In genomic region chr1:1540015-1540816, GRCh38 we compare ENCODE assay signal across 9 cellular contexts. TPM values are rescaled to one million over a fixed set of nuclear protein-coding genes. Genes with fewer than 3 reads are reported as not detected.
DNase-seq lines count a peak whose midpoint lies in the region; ATAC-seq, FAIRE-seq and TF ChIP-seq lines count a peak whose summit lies in the region.
"Had no signal": no experiment of that assay in that cellular context is flagged by ENCODE, and none has a peak within 500 bp of the region (broad histone marks: within the 10 kb centered on the region; RNA-seq: fewer than 3 reads in every experiment).

TMEM240 (minus strand) TSS chr1:1540624; CDS start chr1:1540346, 278 bp downstream.

- TF ChIP-seq CTCF in WERI-Rb-1 (IDR thresholded peaks at IDR 0.05; ENCODE audit: low read depth, low read length): no peak
- TF ChIP-seq CTCF in cardiac fibroblast (IDR thresholded peaks at IDR 0.05; ENCODE audit: low read depth, low read length): no peak
- TF ChIP-seq CTCF in PC-9 (conservative IDR thresholded peaks at IDR 0.05): no peak

- no peak within 1 kb of the TSS for H2AFZ ChIP-seq in PC-9

- no peak for ATAC-seq in GM18870 (IDR thresholded peaks at IDR 0.05; ENCODE audit: unreplicated experiment)

- DNase-seq in ELR (ENCODE audit: low read depth) (peak; percentile 74), WERI-Rb-1 (peak; percentile 89), cardiac fibroblast (ENCODE audit: low read depth in 2 of 2) (peak; percentile 74 to 87), smooth muscle cell of the brain vasculature (ENCODE audit: low read depth, low spot score) (peak; percentile 31), PC-9 (no peak), GM12892 (ENCODE audit: insufficient read length) (no peak)

- H3K4me2 ChIP-seq in PC-9: no peak within 1 kb of the TSS

- POLR2A ChIA-PET in PC-9 (lab: Charles Lee; ENCODE audit: unreplicated experiment): no interaction called here

- H3K36me3 ChIP-seq in WERI-Rb-1 (peaks cover 45% of the 10 kb centered on the region), iPS-20b (ENCODE audit: insufficient read depth, low read depth, low read length) (peaks cover 21% of the 10 kb centered on the region), PC-9 (ENCODE audit: low read depth) (0 out of 2 replicates have a peak, but pooled peaks cover 3% of the 10 kb centered on the region)

- H3K79me2 ChIP-seq in PC-9 (ENCODE audit: low read depth): no peaks in the 10 kb centered on the region

- H3F3A ChIP-seq in PC-9 (ENCODE audit: insufficient read depth, low read depth): peaks cover 33% of the 10 kb centered on the region

- TF ChIP-seq POLR2A in GM12892 (IDR thresholded peaks at IDR 0.05; ENCODE audit: low read depth, low read length): no peak

- peaks cover 20% of the 10 kb centered on the region; the same call in 1 of the 2 replicates for H4K20me1 ChIP-seq in PC-9 (ENCODE audit: insufficient read depth)

- H3K27me3 ChIP-seq in WERI-Rb-1 (ENCODE audit: insufficient read depth, low read depth, severe bottlenecking) (no peaks in the 10 kb centered on the region), iPS-20b (ENCODE audit: insufficient read depth, low read length) (no peaks in the 10 kb centered on the region), PC-9 (ENCODE audit: insufficient read depth, low read depth) (no peaks in the 10 kb centered on the region)

- H3K9me3 ChIP-seq in WERI-Rb-1 (ENCODE audit: severe bottlenecking) (no peaks in the 10 kb centered on the region), iPS-20b (ENCODE audit: insufficient read depth, low read depth, low read length) (no peaks in the 10 kb centered on the region), PC-9 (ENCODE audit: insufficient read depth, low read depth) (no peaks in the 10 kb centered on the region)

- H3K9ac ChIP-seq in iPS-20b (ENCODE audit: low read depth, low read length): peak within 1 kb of the TSS; percentile 78

- intact Hi-C loops in PC-9 (cut with micrococcal nuclease; ENCODE audit: unreplicated experiment): no loop called here

- CTCF ChIA-PET in PC-9 (lab: Charles Lee): no interaction called here

- H3K4me3 ChIP-seq in WERI-Rb-1 (ENCODE audit: low read depth, low read length) (peak within 1 kb of the TSS; percentile 45), cardiac fibroblast (replicated peaks in 1 of 2; ENCODE audit: low read depth in 2 of 2, low read length in 2 of 2) (peak within 1 kb of the TSS; percentile 54 to 55), iPS-20b (ENCODE audit: low read length) (peak within 1 kb of the TSS; percentile 79; the same call in 1 of the 2 replicates), PC-9 (no peak within 1 kb of the TSS)

- H3K9me2 ChIP-seq in PC-9 (ENCODE audit: insufficient read depth): no peaks in the 10 kb centered on the region

- H3K27ac ChIP-seq in WERI-Rb-1: peak within 1 kb of the TSS; percentile 66
- H3K27ac ChIP-seq in iPS-20b (ENCODE audit: low read length): no peak within 1 kb of the TSS
- H3K27ac ChIP-seq in PC-9: no peak within 1 kb of the TSS
- H3K27ac ChIP-seq: HL-60 had no signal

- no peak for FAIRE-seq in GM12892 (lab: Jason Lieb, UNC)

- H3K4me1 ChIP-seq in iPS-20b (ENCODE audit: insufficient read depth, low read length) (no peaks in the 10 kb centered on the region), PC-9 (replicated peaks; ENCODE audit: insufficient read depth) (no peaks in the 10 kb centered on the region)

- BruUV-seq in PC-9 (replicated peaks; lab: Mats Ljungman, UMichigan): no TSS peak

RNA-seq across cellular contexts. Expression of gene TMEM240, which starts in this region (rescaled TPM):
- 4.4 and 8.3 TPM in 2 replicates for total RNA-seq in PC-9 (2021)
- polyA plus RNA-seq in GM12892 (2012; ENCODE audit: missing spikeins): not detected

Comparison
In these comparisons a context has a peak if more than half of its experiments do, and no peak if none do; other contexts are left out.
1. DNase-seq: peak in ELR (single experiment), WERI-Rb-1 (single experiment), cardiac fibroblast (2 of 2) and smooth muscle cell of the brain vasculature (single experiment); none in PC-9 (0 of 2) and GM12892 (single experiment).